ENCODE assay signal across 16 cellular contexts in the genomic region with DNA sequence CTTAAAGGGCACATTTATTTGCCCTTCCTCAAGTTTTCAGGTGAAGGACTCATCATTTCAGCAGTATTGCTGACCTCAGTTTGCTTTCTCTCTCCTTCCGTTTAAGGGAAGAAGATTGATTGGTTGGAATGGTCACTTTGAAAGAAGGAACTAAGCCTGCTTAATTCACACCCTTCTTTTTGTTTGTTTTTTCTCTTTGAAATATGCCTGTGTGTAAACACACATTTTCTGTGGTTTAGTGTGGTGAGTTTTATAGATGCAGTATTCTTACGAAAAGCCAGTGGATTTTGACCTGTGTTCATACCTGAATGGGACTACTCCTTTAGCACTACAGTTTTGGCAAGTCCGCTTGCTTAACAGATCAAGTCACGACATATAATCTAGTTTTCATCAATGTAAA.
"Had no signal": no experiment of that assay in that cellular context is flagged by ENCODE, and none has a peak within 500 bp of the region (broad histone marks: within the 10 kb centered on the region; RNA-seq: fewer than 3 reads in every experiment).

No MANE protein-coding gene starts in this region.

- H3K4me1 ChIP-seq: lower lobe of right lung, parathyroid adenoma, stomach, thyroid gland had no signal

- H3K4me3 ChIP-seq: dorsolateral prefrontal cortex, lower lobe of right lung, stomach, thyroid gland had no signal

- FAIRE-seq: frontal cortex had no signal

- H3K27ac ChIP-seq: dorsolateral prefrontal cortex, lower lobe of right lung, parathyroid adenoma, stomach, thyroid gland had no signal

- H3K79me2 ChIP-seq: parathyroid adenoma had no signal

- H3K9me3 ChIP-seq: lower lobe of right lung, stomach, thyroid gland had no signal

- H3K9ac ChIP-seq: parathyroid adenoma had no signal

- H3K27me3 ChIP-seq: dorsolateral prefrontal cortex, stomach, thyroid gland had no signal

- DNase-seq: dorsolateral prefrontal cortex; effector CD4-positive, alpha-beta T cell; hypothalamus; immature natural killer cell; islet precursor cell; kidney glomerular epithelial cell; left ventricle myocardium superior; lower lobe of right lung; natural killer cell; stimulated activated CD4-positive, alpha-beta T cell treated with anti-CD3 and anti-CD28 coated beads, Interleukin-2, amount 100 ng/mL, for 24 hours; stimulated activated CD4-positive, alpha-beta T cell treated with anti-CD3 and anti-CD28 coated beads, Interleukin-4, amount 100 ng/mL, for 24 hours; stimulated activated naive CD4-positive, alpha-beta T cell treated with Interleukin-2 at 50 U/mL for 16 hours; stomach; thyroid gland had no signal

- H3K36me3 ChIP-seq: lower lobe of right lung, stomach, thyroid gland had no signal

- H2AFZ ChIP-seq: parathyroid adenoma had no signal
